ENCODE assay signal across 1 cellular context in the genomic region with DNA sequence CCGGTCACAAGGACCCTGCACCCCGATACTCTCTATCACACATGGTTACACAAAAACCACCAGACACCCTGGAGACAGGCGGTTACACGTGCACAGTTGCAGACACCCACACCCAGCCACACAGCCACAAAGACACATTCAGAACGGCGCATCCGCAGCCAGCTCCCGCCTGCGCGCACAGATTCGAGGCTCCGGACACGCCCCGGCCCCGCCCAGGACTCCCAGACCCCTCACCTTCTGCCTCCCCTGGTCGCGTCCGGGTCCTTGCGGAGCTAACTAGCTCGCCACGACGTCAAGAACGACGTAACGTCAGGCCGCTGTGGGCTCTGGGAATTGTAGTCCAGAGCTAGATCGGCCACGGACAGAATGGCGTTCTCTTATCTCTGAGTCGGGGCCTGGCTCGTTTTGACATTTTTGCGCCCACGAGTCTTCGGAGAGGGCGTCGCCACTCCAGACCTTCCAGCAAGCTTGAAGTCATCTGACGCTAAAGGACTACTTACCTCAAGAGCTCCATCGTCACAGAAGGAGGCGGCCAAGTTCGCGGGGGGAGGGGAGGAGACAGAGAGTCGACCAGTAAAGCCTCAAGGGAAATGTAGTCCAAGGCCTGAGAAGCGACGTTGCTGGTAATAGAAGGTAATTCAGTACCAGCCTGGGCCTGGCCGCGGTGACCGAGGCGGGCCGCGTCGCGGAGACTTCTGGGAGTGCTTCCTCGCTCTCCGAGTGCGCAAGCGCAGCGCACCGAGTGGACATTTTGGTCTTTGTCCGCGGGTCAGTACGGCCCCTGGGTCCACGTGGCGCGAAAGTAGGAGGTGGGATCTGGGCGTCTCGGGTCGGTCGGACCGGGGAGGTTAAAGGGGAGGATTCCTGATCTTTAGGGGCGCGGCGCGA.
A peak's percentile ranks its signal among the peaks of the same experiment; 100 is the strongest.
TF ChIP-seq lines count a peak whose summit lies in the region.

A gene (plus strand): TSS at position 719 of the 888 bp plus-strand sequence. CDS start 21,335 bp downstream, outside the sequence.
A gene (minus strand): TSS at position 278 of the 888 bp plus-strand sequence. CDS start 12,680 bp downstream, outside the sequence.

TF ChIP-seq in HepG2, 621 proteins besides CTCF, POLR2A, EP300 and RAD21 (continued from another document and continues in another):
- TF ChIP-seq, protein P1, sequence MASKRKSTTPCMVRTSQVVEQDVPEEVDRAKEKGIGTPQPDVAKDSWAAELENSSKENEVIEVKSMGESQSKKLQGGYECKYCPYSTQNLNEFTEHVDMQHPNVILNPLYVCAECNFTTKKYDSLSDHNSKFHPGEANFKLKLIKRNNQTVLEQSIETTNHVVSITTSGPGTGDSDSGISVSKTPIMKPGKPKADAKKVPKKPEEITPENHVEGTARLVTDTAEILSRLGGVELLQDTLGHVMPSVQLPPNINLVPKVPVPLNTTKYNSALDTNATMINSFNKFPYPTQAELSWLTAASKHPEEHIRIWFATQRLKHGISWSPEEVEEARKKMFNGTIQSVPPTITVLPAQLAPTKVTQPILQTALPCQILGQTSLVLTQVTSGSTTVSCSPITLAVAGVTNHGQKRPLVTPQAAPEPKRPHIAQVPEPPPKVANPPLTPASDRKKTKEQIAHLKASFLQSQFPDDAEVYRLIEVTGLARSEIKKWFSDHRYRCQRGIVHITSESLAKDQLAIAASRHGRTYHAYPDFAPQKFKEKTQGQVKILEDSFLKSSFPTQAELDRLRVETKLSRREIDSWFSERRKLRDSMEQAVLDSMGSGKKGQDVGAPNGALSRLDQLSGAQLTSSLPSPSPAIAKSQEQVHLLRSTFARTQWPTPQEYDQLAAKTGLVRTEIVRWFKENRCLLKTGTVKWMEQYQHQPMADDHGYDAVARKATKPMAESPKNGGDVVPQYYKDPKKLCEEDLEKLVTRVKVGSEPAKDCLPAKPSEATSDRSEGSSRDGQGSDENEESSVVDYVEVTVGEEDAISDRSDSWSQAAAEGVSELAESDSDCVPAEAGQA (IDR thresholded peaks at IDR 0.05; ENCODE audit: low read depth), result peak; percentile 88
- TF ChIP-seq, protein P1 (CRISPR knock-in tag; IDR thresholded peaks at IDR 0.05; ENCODE audit: borderline replicate concordance), result no peak
- peak; percentile 71 for TF ChIP-seq NFKB2 (CRISPR knock-in tag; IDR thresholded peaks at IDR 0.05; ENCODE audit: borderline replicate concordance)
- TF ChIP-seq, protein P2, sequence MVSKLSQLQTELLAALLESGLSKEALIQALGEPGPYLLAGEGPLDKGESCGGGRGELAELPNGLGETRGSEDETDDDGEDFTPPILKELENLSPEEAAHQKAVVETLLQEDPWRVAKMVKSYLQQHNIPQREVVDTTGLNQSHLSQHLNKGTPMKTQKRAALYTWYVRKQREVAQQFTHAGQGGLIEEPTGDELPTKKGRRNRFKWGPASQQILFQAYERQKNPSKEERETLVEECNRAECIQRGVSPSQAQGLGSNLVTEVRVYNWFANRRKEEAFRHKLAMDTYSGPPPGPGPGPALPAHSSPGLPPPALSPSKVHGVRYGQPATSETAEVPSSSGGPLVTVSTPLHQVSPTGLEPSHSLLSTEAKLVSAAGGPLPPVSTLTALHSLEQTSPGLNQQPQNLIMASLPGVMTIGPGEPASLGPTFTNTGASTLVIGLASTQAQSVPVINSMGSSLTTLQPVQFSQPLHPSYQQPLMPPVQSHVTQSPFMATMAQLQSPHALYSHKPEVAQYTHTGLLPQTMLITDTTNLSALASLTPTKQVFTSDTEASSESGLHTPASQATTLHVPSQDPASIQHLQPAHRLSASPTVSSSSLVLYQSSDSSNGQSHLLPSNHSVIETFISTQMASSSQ (IDR thresholded peaks at IDR 0.05; ENCODE audit: low read depth), result no peak; the same call in 1 of the 2 replicates
- TF ChIP-seq, protein P2 (CRISPR knock-in tag; IDR thresholded peaks at IDR 0.05; ENCODE audit: borderline replicate concordance), result peak; percentile 29; the same call in 1 of the 2 replicates
- peak; percentile 49; the same call in 1 of the 2 replicates for TF ChIP-seq ZNF670 (CRISPR knock-in tag; IDR thresholded peaks at IDR 0.05; ENCODE audit: borderline replicate concordance)
- peak; percentile 61 for TF ChIP-seq TAF1 (CRISPR knock-in tag; IDR thresholded peaks at IDR 0.05)
- TF ChIP-seq ZNF841 (CRISPR knock-in tag; IDR thresholded peaks at IDR 0.05; ENCODE audit: borderline replicate concordance), result no peak
- TF ChIP-seq ZNF879 (CRISPR knock-in tag; IDR thresholded peaks at IDR 0.05), result no peak
- TF ChIP-seq, protein P3, sequence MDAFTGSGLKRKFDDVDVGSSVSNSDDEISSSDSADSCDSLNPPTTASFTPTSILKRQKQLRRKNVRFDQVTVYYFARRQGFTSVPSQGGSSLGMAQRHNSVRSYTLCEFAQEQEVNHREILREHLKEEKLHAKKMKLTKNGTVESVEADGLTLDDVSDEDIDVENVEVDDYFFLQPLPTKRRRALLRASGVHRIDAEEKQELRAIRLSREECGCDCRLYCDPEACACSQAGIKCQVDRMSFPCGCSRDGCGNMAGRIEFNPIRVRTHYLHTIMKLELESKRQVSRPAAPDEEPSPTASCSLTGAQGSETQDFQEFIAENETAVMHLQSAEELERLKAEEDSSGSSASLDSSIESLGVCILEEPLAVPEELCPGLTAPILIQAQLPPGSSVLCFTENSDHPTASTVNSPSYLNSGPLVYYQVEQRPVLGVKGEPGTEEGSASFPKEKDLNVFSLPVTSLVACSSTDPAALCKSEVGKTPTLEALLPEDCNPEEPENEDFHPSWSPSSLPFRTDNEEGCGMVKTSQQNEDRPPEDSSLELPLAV (CRISPR knock-in tag; conservative IDR thresholded peaks at IDR 0.05; ENCODE audit: low read depth), result no peak
- TF ChIP-seq, protein P4, sequence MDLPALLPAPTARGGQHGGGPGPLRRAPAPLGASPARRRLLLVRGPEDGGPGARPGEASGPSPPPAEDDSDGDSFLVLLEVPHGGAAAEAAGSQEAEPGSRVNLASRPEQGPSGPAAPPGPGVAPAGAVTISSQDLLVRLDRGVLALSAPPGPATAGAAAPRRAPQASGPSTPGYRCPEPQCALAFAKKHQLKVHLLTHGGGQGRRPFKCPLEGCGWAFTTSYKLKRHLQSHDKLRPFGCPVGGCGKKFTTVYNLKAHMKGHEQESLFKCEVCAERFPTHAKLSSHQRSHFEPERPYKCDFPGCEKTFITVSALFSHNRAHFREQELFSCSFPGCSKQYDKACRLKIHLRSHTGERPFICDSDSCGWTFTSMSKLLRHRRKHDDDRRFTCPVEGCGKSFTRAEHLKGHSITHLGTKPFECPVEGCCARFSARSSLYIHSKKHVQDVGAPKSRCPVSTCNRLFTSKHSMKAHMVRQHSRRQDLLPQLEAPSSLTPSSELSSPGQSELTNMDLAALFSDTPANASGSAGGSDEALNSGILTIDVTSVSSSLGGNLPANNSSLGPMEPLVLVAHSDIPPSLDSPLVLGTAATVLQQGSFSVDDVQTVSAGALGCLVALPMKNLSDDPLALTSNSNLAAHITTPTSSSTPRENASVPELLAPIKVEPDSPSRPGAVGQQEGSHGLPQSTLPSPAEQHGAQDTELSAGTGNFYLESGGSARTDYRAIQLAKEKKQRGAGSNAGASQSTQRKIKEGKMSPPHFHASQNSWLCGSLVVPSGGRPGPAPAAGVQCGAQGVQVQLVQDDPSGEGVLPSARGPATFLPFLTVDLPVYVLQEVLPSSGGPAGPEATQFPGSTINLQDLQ (CRISPR knock-in tag; IDR thresholded peaks at IDR 0.05), result no peak; the same call in 1 of the 2 replicates
- TF ChIP-seq KLF13 (CRISPR knock-in tag; IDR thresholded peaks at IDR 0.05), result 0 out of 2 replicates have a peak, but pooled peaks have one; percentile 76
- peak; percentile 74 for TF ChIP-seq ZNF431 (CRISPR knock-in tag; IDR thresholded peaks at IDR 0.05; ENCODE audit: borderline replicate concordance, low read depth)
- no peak; the same call in 1 of the 2 replicates for TF ChIP-seq RELA (CRISPR knock-in tag; IDR thresholded peaks at IDR 0.05)
- TF ChIP-seq, protein P5, sequence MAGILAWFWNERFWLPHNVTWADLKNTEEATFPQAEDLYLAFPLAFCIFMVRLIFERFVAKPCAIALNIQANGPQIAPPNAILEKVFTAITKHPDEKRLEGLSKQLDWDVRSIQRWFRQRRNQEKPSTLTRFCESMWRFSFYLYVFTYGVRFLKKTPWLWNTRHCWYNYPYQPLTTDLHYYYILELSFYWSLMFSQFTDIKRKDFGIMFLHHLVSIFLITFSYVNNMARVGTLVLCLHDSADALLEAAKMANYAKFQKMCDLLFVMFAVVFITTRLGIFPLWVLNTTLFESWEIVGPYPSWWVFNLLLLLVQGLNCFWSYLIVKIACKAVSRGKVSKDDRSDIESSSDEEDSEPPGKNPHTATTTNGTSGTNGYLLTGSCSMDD (CRISPR knock-in tag; IDR thresholded peaks at IDR 0.05), result no peak
- TF ChIP-seq, protein P6, sequence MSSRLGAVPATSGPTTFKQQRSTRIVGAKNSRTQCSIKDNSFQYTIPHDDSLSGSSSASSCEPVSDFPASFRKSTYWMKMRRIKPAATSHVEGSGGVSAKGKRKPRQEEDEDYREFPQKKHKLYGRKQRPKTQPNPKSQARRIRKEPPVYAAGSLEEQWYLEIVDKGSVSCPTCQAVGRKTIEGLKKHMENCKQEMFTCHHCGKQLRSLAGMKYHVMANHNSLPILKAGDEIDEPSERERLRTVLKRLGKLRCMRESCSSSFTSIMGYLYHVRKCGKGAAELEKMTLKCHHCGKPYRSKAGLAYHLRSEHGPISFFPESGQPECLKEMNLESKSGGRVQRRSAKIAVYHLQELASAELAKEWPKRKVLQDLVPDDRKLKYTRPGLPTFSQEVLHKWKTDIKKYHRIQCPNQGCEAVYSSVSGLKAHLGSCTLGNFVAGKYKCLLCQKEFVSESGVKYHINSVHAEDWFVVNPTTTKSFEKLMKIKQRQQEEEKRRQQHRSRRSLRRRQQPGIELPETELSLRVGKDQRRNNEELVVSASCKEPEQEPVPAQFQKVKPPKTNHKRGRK (CRISPR knock-in tag; IDR thresholded peaks at IDR 0.05), result no peak
- TF ChIP-seq ZNF672 (CRISPR knock-in tag; IDR thresholded peaks at IDR 0.05), result no peak
- TF ChIP-seq ARNT2 (CRISPR knock-in tag; IDR thresholded peaks at IDR 0.05; ENCODE audit: low read depth), result peak; percentile 70
- TF ChIP-seq ESRRA (CRISPR knock-in tag; IDR thresholded peaks at IDR 0.05; ENCODE audit: low read depth), result peak; percentile 93
- no peak for TF ChIP-seq LCORL (IDR thresholded peaks at IDR 0.05)
- TF ChIP-seq LCORL (CRISPR knock-in tag; IDR thresholded peaks at IDR 0.05), result peak; percentile 58
- 0 out of 2 replicates have a peak, but pooled peaks have one; percentile 61 for TF ChIP-seq ZNF598 (CRISPR knock-in tag; IDR thresholded peaks at IDR 0.05; ENCODE audit: borderline replicate concordance)
- peak; percentile 84; the same call in 1 of the 2 replicates for TF ChIP-seq ZNF510 (CRISPR knock-in tag; IDR thresholded peaks at IDR 0.05; ENCODE audit: low read depth)
- TF ChIP-seq, protein P7, sequence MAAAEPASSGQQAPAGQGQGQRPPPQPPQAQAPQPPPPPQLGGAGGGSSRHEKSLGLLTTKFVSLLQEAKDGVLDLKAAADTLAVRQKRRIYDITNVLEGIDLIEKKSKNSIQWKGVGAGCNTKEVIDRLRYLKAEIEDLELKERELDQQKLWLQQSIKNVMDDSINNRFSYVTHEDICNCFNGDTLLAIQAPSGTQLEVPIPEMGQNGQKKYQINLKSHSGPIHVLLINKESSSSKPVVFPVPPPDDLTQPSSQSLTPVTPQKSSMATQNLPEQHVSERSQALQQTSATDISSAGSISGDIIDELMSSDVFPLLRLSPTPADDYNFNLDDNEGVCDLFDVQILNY (CRISPR knock-in tag; conservative IDR thresholded peaks at IDR 0.05), result peak; percentile 77; the same call in 1 of the 2 replicates
- TF ChIP-seq ZNF549 (CRISPR knock-in tag; IDR thresholded peaks at IDR 0.05), result no peak
- peak; percentile 13; the same call in 1 of the 2 replicates for TF ChIP-seq ZNF614 (CRISPR knock-in tag; IDR thresholded peaks at IDR 0.05; ENCODE audit: borderline replicate concordance)
- no peak for TF ChIP-seq EED (CRISPR knock-in tag; IDR thresholded peaks at IDR 0.05)
- peak; percentile 20; the same call in 1 of the 2 replicates for TF ChIP-seq ZNF713 (CRISPR knock-in tag; IDR thresholded peaks at IDR 0.05)
- TF ChIP-seq GTF3A (CRISPR knock-in tag; conservative IDR thresholded peaks at IDR 0.05), result no peak
- TF ChIP-seq, protein P8, sequence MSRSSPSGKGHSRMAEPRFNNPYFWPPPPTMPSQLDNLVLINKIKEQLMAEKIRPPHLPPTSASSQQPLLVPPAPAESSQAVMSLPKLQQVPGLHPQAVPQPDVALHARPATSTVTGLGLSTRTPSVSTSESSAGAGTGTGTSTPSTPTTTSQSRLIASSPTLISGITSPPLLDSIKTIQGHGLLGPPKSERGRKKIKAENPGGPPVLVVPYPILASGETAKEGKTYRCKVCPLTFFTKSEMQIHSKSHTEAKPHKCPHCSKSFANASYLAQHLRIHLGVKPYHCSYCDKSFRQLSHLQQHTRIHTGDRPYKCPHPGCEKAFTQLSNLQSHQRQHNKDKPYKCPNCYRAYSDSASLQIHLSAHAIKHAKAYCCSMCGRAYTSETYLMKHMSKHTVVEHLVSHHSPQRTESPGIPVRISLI (CRISPR knock-in tag; IDR thresholded peaks at IDR 0.05; ENCODE audit: borderline replicate concordance), result no peak
- TF ChIP-seq ZNF775 (CRISPR knock-in tag; IDR thresholded peaks at IDR 0.05; ENCODE audit: borderline replicate concordance), result 0 out of 2 replicates have a peak, but pooled peaks have one; percentile 54
- TF ChIP-seq YY1 (IDR thresholded peaks at IDR 0.05; ENCODE audit: insufficient read depth, insufficient replicate concordance, low read depth, low read length), result peak; percentile 60
- peak; percentile 93 for TF ChIP-seq ZNF143 (CRISPR knock-in tag; IDR thresholded peaks at IDR 0.05)
- no peak for TF ChIP-seq ZFP62 (CRISPR knock-in tag; IDR thresholded peaks at IDR 0.05)
